Comparison of ENCODE assay signal across 15 cellular contexts in genomic region chr5:107505763-107506534, GRCh38.
A peak's percentile ranks its signal among the peaks of the same experiment; 100 is the strongest.
DNase-seq lines count a peak whose midpoint lies in the region; ATAC-seq and TF ChIP-seq lines count a peak whose summit lies in the region.
"Had no signal": no experiment of that assay in that cellular context is flagged by ENCODE, and none has a peak within 500 bp of the region (broad histone marks: within the 10 kb centered on the region; RNA-seq: fewer than 3 reads in every experiment).

No MANE protein-coding gene starts in this region.

- H3K4me1 ChIP-seq in heart right ventricle, result peaks cover 0 to 8% (median 0%) of the 10 kb centered on the region in 9 donors
- H3K4me1 ChIP-seq in OCI-LY1 (ENCODE audit: insufficient read depth, low read length, severe bottlenecking), result peaks cover 73% of the 10 kb centered on the region
- H3K4me1 ChIP-seq in right lobe of liver, result peaks cover 0 to 18% (median 9%) of the 10 kb centered on the region in 4 donors
- H3K4me1 ChIP-seq in upper lobe of right lung, result no peaks in the 10 kb centered on the region

- no peak for DNase-seq in left ventricle myocardium superior
- no peak for DNase-seq in heart right ventricle
- no peak for DNase-seq in right lobe of liver
- no peak for DNase-seq in upper lobe of right lung
- DNase-seq in AG20443 (ENCODE audit: low spot score), result no peak
- no peak for DNase-seq in posterior cingulate gyrus
- no peak for DNase-seq in dedifferentiated amniotic fluid mesenchymal stem cell (ENCODE audit: extremely low spot score)
- DNase-seq: activated CD8-positive, alpha-beta T cell treated with anti-CD3 and anti-CD28 coated beads for 36 hours; activated T-cell treated with anti-CD3 and anti-CD28 coated beads, Interleukin-2, amount 50 U/mL, for 4 hours; CD4-positive, alpha-beta memory T cell; NCI-H1694 treated with DMSO at 0.1 percent for 48 hours; stimulated activated naive CD8-positive, alpha-beta T cell treated with anti-CD3 and anti-CD28 coated beads, Interleukin-15, amount 100 ng/mL, for 72 hours; T-helper 1 cell had no signal

- no peak for TF ChIP-seq CTCF in heart right ventricle (IDR thresholded peaks at IDR 0.05)
- TF ChIP-seq CTCF in OCI-LY1 (IDR thresholded peaks at IDR 0.05; ENCODE audit: low read length), result no peak
- no peak for TF ChIP-seq CTCF in right lobe of liver (IDR thresholded peaks at IDR 0.05)
- TF ChIP-seq CTCF in upper lobe of right lung (IDR thresholded peaks at IDR 0.05), result no peak

- H3K9me3 ChIP-seq in heart right ventricle (no peaks in the 10 kb centered on the region), OCI-LY1 (ENCODE audit: low read length) (no peaks in the 10 kb centered on the region), right lobe of liver (no peaks in the 10 kb centered on the region), upper lobe of right lung (no peaks in the 10 kb centered on the region)

- intact Hi-C loops in left ventricle myocardium superior (cut with micrococcal nuclease), result no loop called here
- intact Hi-C loops in heart right ventricle (cut with DNase I), result no loop called here
- intact Hi-C loops in right lobe of liver (cut with DNase I), result no loop called here
- intact Hi-C loops in upper lobe of right lung (cut with DNase I), result no loop called here
- intact Hi-C loops in posterior cingulate gyrus (cut with DNase I), result no loop called here

- H3K36me3 ChIP-seq in heart right ventricle (no peaks in the 10 kb centered on the region), OCI-LY1 (ENCODE audit: insufficient read depth, low read length) (no peaks in the 10 kb centered on the region), right lobe of liver (no peaks in the 10 kb centered on the region), upper lobe of right lung (no peaks in the 10 kb centered on the region)

- no peak overlapping the region; the same call in 1 of the 2 replicates for H3K9ac ChIP-seq in OCI-LY1 (ENCODE audit: low read length)

- H2AFZ ChIP-seq in OCI-LY1 (ENCODE audit: low read length), result no peak overlapping the region

- no peak overlapping the region for H3K27ac ChIP-seq in heart right ventricle
- peak overlapping the region; percentile 71 for H3K27ac ChIP-seq in OCI-LY1 (ENCODE audit: low read depth, low read length, poor library complexity, severe bottlenecking)
- peak overlapping the region in 2 of 3 donors; percentile 11 to 30 for H3K27ac ChIP-seq in right lobe of liver
- peak overlapping the region; percentile 6 for H3K27ac ChIP-seq in upper lobe of right lung

- no peak overlapping the region for H3K4me3 ChIP-seq in heart right ventricle
- H3K4me3 ChIP-seq in OCI-LY1 (ENCODE audit: low read depth, low read length, poor library complexity, severe bottlenecking), result no peak overlapping the region
- peak overlapping the region in 2 of 3 donors; percentile 10 to 13 for H3K4me3 ChIP-seq in right lobe of liver
- no peak overlapping the region for H3K4me3 ChIP-seq in upper lobe of right lung

- H3F3A ChIP-seq in OCI-LY1 (ENCODE audit: insufficient read depth, low read length), result no peaks in the 10 kb centered on the region

- H3K9me2 ChIP-seq in OCI-LY1 (ENCODE audit: low read depth, low read length), result no peaks in the 10 kb centered on the region

- WGBS in heart right ventricle, 2 donors, result 52 to 86% methylated on average over 3 of the region's 3 CpGs
- 36% methylated on average over 3 of the region's 3 CpGs for WGBS in right lobe of liver (ENCODE audit: insufficient coverage, low coverage, low lambda C conversion rate, missing lambda C conversion rate)

- H3K79me2 ChIP-seq in OCI-LY1 (ENCODE audit: insufficient read depth, low read length), result no peaks in the 10 kb centered on the region

- no peaks in the 10 kb centered on the region for H4K20me1 ChIP-seq in OCI-LY1 (ENCODE audit: insufficient read depth, low read length)

- no peak overlapping the region for H3K4me2 ChIP-seq in OCI-LY1 (ENCODE audit: low read length)

- TF ChIP-seq POLR2A in right lobe of liver (IDR thresholded peaks at IDR 0.05), result no peak

- ATAC-seq in left ventricle myocardium superior, result peak; percentile 19
- ATAC-seq in heart right ventricle, result no peak
- peak; percentile 83 to 98 (median 89) for ATAC-seq in right lobe of liver
- peak; percentile 94 for ATAC-seq in upper lobe of right lung
- ATAC-seq: activated CD8-positive, alpha-beta T cell treated with anti-CD3 and anti-CD28 coated beads for 36 hours; activated T-cell treated with anti-CD3 and anti-CD28 coated beads, Interleukin-2, amount 50 U/mL, for 4 hours; esophagus mucosa; stimulated activated naive CD8-positive, alpha-beta T cell treated with anti-CD3 and anti-CD28 coated beads, Interleukin-15, amount 100 ng/mL, for 72 hours had no signal

- H3K27me3 ChIP-seq in heart right ventricle (no peaks in the 10 kb centered on the region), OCI-LY1 (ENCODE audit: insufficient read depth, low read length) (no peaks in the 10 kb centered on the region), right lobe of liver (no peaks in the 10 kb centered on the region), upper lobe of right lung (peaks cover 5% of the 10 kb centered on the region)

Comparison
In these comparisons a context has a peak if more than half of its experiments do, and no peak if none do; other contexts are left out.
1. ATAC-seq: peak in left ventricle myocardium superior (single experiment), right lobe of liver (4 of 4) and upper lobe of right lung (single experiment); none in heart right ventricle (0 of 8).
2. H3K27ac ChIP-seq: peak in OCI-LY1 (single experiment), right lobe of liver (2 of 3) and upper lobe of right lung (single experiment); none in heart right ventricle (0 of 10).
3. H3K4me3 ChIP-seq: peak in right lobe of liver (2 of 3); none in heart right ventricle (0 of 10), OCI-LY1 (single experiment) and upper lobe of right lung (single experiment).